20 cellular contexts compared by ENCODE assay signal in the genomic region with DNA sequence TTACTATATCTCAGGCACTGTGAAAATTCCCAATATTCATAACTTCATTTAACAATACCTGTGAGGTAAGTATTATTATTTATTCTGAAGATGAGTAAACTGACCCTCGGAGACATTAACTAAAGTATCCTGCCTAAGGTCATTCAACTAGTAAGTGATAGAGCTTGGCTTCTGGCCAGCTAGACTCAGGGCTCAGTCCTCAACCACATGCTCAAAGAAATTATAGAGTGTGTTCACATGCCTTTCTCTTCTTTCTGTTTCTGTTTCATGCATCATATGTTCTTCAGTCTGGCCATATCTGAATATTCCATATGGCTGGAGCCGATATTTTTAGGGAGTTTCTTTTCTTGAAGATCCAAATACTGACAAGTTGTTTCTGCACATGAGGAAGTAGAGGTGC. TPM values are rescaled to one million over a fixed set of nuclear protein-coding genes. Genes with fewer than 3 reads are reported as not detected.
DNase-seq lines count a peak whose midpoint lies in the region; ATAC-seq and TF ChIP-seq lines count a peak whose summit lies in the region.
"Had no signal": no experiment of that assay in that cellular context is flagged by ENCODE, and none has a peak within 500 bp of the region (broad histone marks: within the 10 kb centered on the region; RNA-seq: fewer than 3 reads in every experiment).

No MANE protein-coding gene starts in this region.

- intact Hi-C loops in sigmoid colon (cut with DNase I): no loop called here

- no peaks in the 10 kb centered on the region for H3K27me3 ChIP-seq in sigmoid colon
- H3K27me3 ChIP-seq: neutrophil had no signal

- DNase-seq in NCI-H345 (lab: John Stamatoyannopoulos, UW) (peak; percentile 27), NCI-H345 treated with DMSO at 0.1 percent for 48 hours (lab: John Stamatoyannopoulos, UW; ENCODE audit: unreplicated experiment) (no peak), NCI-H446 treated with DMSO at 0.1 percent for 48 hours (lab: John Stamatoyannopoulos, UW) (peak; percentile 69), renal cortical epithelial cell (ENCODE audit: low read depth) (peak; percentile 19), sigmoid colon (no peak), HT-29 (ENCODE audit: low spot score) (no peak), putamen (ENCODE audit: low spot score) (no peak)
- DNase-seq: ACHN; activated CD8-positive, alpha-beta T cell treated with anti-CD3 and anti-CD28 coated beads, Interleukin-2, amount 10 ng/mL, durations not matched to agents 7 days and 5 days; activated naive CD8-positive, alpha-beta T cell treated with anti-CD3 and anti-CD28 coated beads for 36 hours; activated T-cell treated with anti-CD3 and anti-CD28 coated beads, Interleukin-2, amount 50 U/mL, for 72 hours; foreskin melanocyte; GOT3; NCI-H1048; stimulated activated CD4-positive, alpha-beta T cell treated with anti-CD3 and anti-CD28 coated beads, Interleukin-1b, Interleukin-23, amount 100 ng/mL, for 48 hours; WERI-Rb-1 had no signal

- ATAC-seq in HG03175 (IDR thresholded peaks at IDR 0.05; ENCODE audit: unreplicated experiment): peak; percentile 79
- ATAC-seq: activated CD8-positive, alpha-beta T cell treated with anti-CD3 and anti-CD28 coated beads, Interleukin-2, amount 10 ng/mL, durations not matched to agents 7 days and 5 days; activated T-cell treated with anti-CD3 and anti-CD28 coated beads, Interleukin-2, amount 50 U/mL, for 72 hours; left lobe of liver; sciatic nerve had no signal

- H3K27ac ChIP-seq in sigmoid colon: no peak overlapping the region
- H3K27ac ChIP-seq: neutrophil, WERI-Rb-1 had no signal

- H3K4me1 ChIP-seq in sigmoid colon: peaks cover 0 to 6% (median 0%) of the 10 kb centered on the region in 4 donors

- H3K36me3 ChIP-seq in sigmoid colon: no peaks in the 10 kb centered on the region
- H3K36me3 ChIP-seq: neutrophil, WERI-Rb-1 had no signal

- TF ChIP-seq POLR2A in sigmoid colon (IDR thresholded peaks at IDR 0.05): no peak

- TF ChIP-seq CTCF in sigmoid colon (IDR thresholded peaks at IDR 0.05): no peak

- no peak for TF ChIP-seq EP300 in sigmoid colon (IDR thresholded peaks at IDR 0.05)

- no peak overlapping the region for H3K4me3 ChIP-seq in sigmoid colon

- H3K9me3 ChIP-seq in sigmoid colon: no peaks in the 10 kb centered on the region
- H3K9me3 ChIP-seq: neutrophil had no signal

- WGBS in sigmoid colon, 2 donors: 52 to 77% methylated on average over 2 of the region's 2 CpGs

RNA-seq across cellular contexts. Expression of a gene that starts 44.8 kb away (rescaled TPM):
- total RNA-seq in renal cortical epithelial cell (1.6 and 3.0 TPM in 2 replicates), sigmoid colon (10 to 100 TPM; 28.1 to 86.6 (median 52.6) TPM)
- polyA plus RNA-seq in sigmoid colon: 10 to 100 TPM in 1 of 3 donors, 1 to 10 TPM in 1, under 1 TPM in 1; 0.46 to 14.6 (median 3.6) TPM
- 0.03 TPM in 1 of 2 replicates, not detected in the other for total RNA-seq in HT-29 (2014; rRNA removed; shearing (Covaris generic))
- total RNA-seq: activated T-cell treated with anti-CD3 and anti-CD28 coated beads, Interleukin-2, amount 50 U/mL, for 72 hours had no signal

Comparison
In these comparisons a context has a peak if more than half of its experiments do, and no peak if none do; other contexts are left out.
1. DNase-seq: peak in NCI-H345 (single experiment), NCI-H446 treated with DMSO at 0.1 percent for 48 hours (single experiment) and renal cortical epithelial cell (single experiment); none in NCI-H345 treated with DMSO at 0.1 percent for 48 hours (single experiment), sigmoid colon (single experiment), HT-29 (single experiment) and putamen (single experiment).